Comparison of ENCODE assay signal across 9 cellular contexts in genomic region chr7:83271212-83272099, GRCh38.
DNase-seq lines count a peak whose midpoint lies in the region; ATAC-seq and TF ChIP-seq lines count a peak whose summit lies in the region.
"Had no signal": no experiment of that assay in that cellular context is flagged by ENCODE, and none has a peak within 500 bp of the region (broad histone marks: within the 10 kb centered on the region; RNA-seq: fewer than 3 reads in every experiment).

No MANE protein-coding gene starts in this region.

- H2AFZ ChIP-seq in neural progenitor cell (replicated peaks): no peak overlapping the region

- H3K4me3 ChIP-seq in brain microvascular endothelial cell (ENCODE audit: low read depth, low read length) (no peak overlapping the region), neural progenitor cell (no peak overlapping the region)

- H3K4me2 ChIP-seq in neural progenitor cell: no peak overlapping the region

- in situ Hi-C loops in brain microvascular endothelial cell (cut with HindIII; ENCODE audit: low pct_ligation_motif_present, low sequenced_read_pairs): no loop called here

- no peak overlapping the region for H3K9ac ChIP-seq in neural progenitor cell

- no peak overlapping the region for H3K27ac ChIP-seq in brain microvascular endothelial cell
- no peak overlapping the region for H3K27ac ChIP-seq in neural progenitor cell
- H3K27ac ChIP-seq: neutrophil had no signal

- H3F3A ChIP-seq in neural progenitor cell (ENCODE audit: low read depth): no peaks in the 10 kb centered on the region

- no peaks in the 10 kb centered on the region for H3K27me3 Mint-ChIP-seq in neural progenitor cell (ENCODE audit: insufficient read depth, low read depth)

- H3K79me2 ChIP-seq in neural progenitor cell (ENCODE audit: low read depth): no peaks in the 10 kb centered on the region

- no peaks in the 10 kb centered on the region for H4K20me1 ChIP-seq in neural progenitor cell (ENCODE audit: low read depth)

- no peak for ATAC-seq in GM21360 (IDR thresholded peaks at IDR 0.05; ENCODE audit: unreplicated experiment)

- no peaks in the 10 kb centered on the region for H3K9me3 ChIP-seq in neural progenitor cell (ENCODE audit: low read depth)
- H3K9me3 ChIP-seq: neutrophil had no signal

- no peak overlapping the region for H3K4me3 Mint-ChIP-seq in neural progenitor cell

- peak; percentile 13 for DNase-seq in NCI-H187 treated with DMSO at 0.1 percent for 48 hours (lab: John Stamatoyannopoulos, UW)
- no peak for DNase-seq in NCI-H187 (lab: John Stamatoyannopoulos, UW)
- DNase-seq in NCI-H2227 (lab: John Stamatoyannopoulos, UW; ENCODE audit: unreplicated experiment): peak; percentile 47
- DNase-seq in brain microvascular endothelial cell: peak; percentile 34
- DNase-seq in neural progenitor cell (ENCODE audit: low spot score): peak; percentile 53
- no peak for DNase-seq in activated CD4-positive, alpha-beta T cell treated with anti-CD3 and anti-CD28 coated beads, Interleukin-2, amount 50 U/mL, for 4 hours
- no peak for DNase-seq in T-helper 2 cell

- no peaks in the 10 kb centered on the region for H3K36me3 ChIP-seq in brain microvascular endothelial cell (replicated peaks)
- H3K36me3 ChIP-seq in neural progenitor cell: no peaks in the 10 kb centered on the region
- H3K36me3 ChIP-seq: neutrophil had no signal

- H3K27ac Mint-ChIP-seq in neural progenitor cell: no peak overlapping the region

- H3K27me3 ChIP-seq in brain microvascular endothelial cell (replicated peaks) (no peaks in the 10 kb centered on the region), neural progenitor cell (no peaks in the 10 kb centered on the region)
- H3K27me3 ChIP-seq: neutrophil had no signal

- no peaks in the 10 kb centered on the region for H3K4me1 ChIP-seq in neural progenitor cell

- no peaks in the 10 kb centered on the region for H3K9me3 Mint-ChIP-seq in neural progenitor cell

- H3K4me1 Mint-ChIP-seq in neural progenitor cell: no peaks in the 10 kb centered on the region

- TF ChIP-seq CTCF in brain microvascular endothelial cell (IDR thresholded peaks at IDR 0.05; ENCODE audit: low read depth, low read length, missing control alignments): peak; percentile 56
- TF ChIP-seq CTCF in neural progenitor cell (IDR thresholded peaks at IDR 0.05): peak; percentile 65

- no peaks in the 10 kb centered on the region for H3K36me3 Mint-ChIP-seq in neural progenitor cell

Comparison
In these comparisons a context has a peak if more than half of its experiments do, and no peak if none do; other contexts are left out.
1. DNase-seq: peak in NCI-H187 treated with DMSO at 0.1 percent for 48 hours (single experiment), NCI-H2227 (single experiment), brain microvascular endothelial cell (single experiment) and neural progenitor cell (single experiment); none in NCI-H187 (0 of 2), activated CD4-positive, alpha-beta T cell treated with anti-CD3 and anti-CD28 coated beads, Interleukin-2, amount 50 U/mL, for 4 hours (0 of 2) and T-helper 2 cell (0 of 5).